In the genomic region with DNA sequence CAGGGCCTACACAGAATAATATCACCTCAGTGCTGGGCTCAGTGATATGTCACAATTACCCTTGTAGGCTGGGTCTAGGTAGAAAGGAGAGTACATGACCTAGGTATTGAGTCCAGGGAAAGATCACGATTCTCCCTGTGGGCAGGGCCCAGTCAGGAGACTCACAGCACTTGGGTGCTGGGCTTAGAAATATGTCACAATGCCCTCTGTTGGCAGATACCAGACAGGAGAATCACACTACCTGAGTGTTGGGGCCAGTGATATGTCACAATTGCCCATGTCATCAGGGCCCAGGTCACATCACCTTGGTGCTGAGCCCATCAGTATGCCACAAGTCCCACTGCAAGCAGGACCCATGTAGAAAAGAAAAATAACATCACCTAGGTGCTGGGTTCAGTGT, we compare ENCODE assay signal across 20 cellular contexts.
"Had no signal": no experiment of that assay in that cellular context is flagged by ENCODE, and none has a peak within 500 bp of the region (broad histone marks: within the 10 kb centered on the region; RNA-seq: fewer than 3 reads in every experiment).

No MANE protein-coding gene starts in this region.

- H3K9me3 ChIP-seq: colonic mucosa, gastrocnemius medialis, lower lobe of right lung had no signal

- H3K36me3 ChIP-seq: colonic mucosa, gastrocnemius medialis, heart right ventricle, left lung, lower lobe of right lung had no signal

- DNase-seq: colonic mucosa; cortex of kidney; effector CD8-positive, alpha-beta T cell; effector memory CD8-positive, alpha-beta T cell; endodermal cell; foreskin fibroblast; foreskin melanocyte; gastrocnemius medialis; glutamatergic neuron; heart right ventricle; hippocampal formation; left cardiac atrium; left lung; left ventricle myocardium superior; lower lobe of right lung; mesenchymal stem cell; mucosa of descending colon; naive B cell had no signal

- H3K27me3 ChIP-seq: colonic mucosa, gastrocnemius medialis, heart right ventricle, left lung had no signal

- H3K4me1 Mint-ChIP-seq: endodermal cell, mesothelial cell of epicardium, naive B cell had no signal

- H3K27ac ChIP-seq: colonic mucosa, gastrocnemius medialis, heart right ventricle, left lung, lower lobe of right lung had no signal

- ATAC-seq: effector memory CD8-positive, alpha-beta T cell; gastrocnemius medialis; heart right ventricle; left cardiac atrium; left lung; left ventricle myocardium superior; lower lobe of right lung; mucosa of descending colon had no signal

- H3K4me1 ChIP-seq: colonic mucosa, gastrocnemius medialis, heart right ventricle, left lung, lower lobe of right lung had no signal

- H3K4me3 ChIP-seq: colonic mucosa, gastrocnemius medialis, heart right ventricle, left lung, lower lobe of right lung, mucosa of descending colon had no signal

- H3K27me3 Mint-ChIP-seq: dendritic cell treated with granulocyte-macrophage colony-stimulating factor and Interleukin-4, amounts not matched to agents 40 ng/mL and 50 ng/mL, for 4 days; effector memory CD8-positive, alpha-beta T cell; naive B cell had no signal

- H3K4me3 Mint-ChIP-seq: dendritic cell treated with granulocyte-macrophage colony-stimulating factor and Interleukin-4, amounts not matched to agents 40 ng/mL and 50 ng/mL, for 4 days; effector memory CD8-positive, alpha-beta T cell; endodermal cell; mesothelial cell of epicardium; naive B cell had no signal

- H3K27ac Mint-ChIP-seq: dendritic cell treated with granulocyte-macrophage colony-stimulating factor and Interleukin-4, amounts not matched to agents 40 ng/mL and 50 ng/mL, for 4 days; effector memory CD8-positive, alpha-beta T cell; endodermal cell; mesothelial cell of epicardium; naive B cell had no signal

- H3K36me3 Mint-ChIP-seq: mesothelial cell of epicardium, naive B cell had no signal
